Comparison of ENCODE assay signal across 9 cellular contexts in the genomic region with DNA sequence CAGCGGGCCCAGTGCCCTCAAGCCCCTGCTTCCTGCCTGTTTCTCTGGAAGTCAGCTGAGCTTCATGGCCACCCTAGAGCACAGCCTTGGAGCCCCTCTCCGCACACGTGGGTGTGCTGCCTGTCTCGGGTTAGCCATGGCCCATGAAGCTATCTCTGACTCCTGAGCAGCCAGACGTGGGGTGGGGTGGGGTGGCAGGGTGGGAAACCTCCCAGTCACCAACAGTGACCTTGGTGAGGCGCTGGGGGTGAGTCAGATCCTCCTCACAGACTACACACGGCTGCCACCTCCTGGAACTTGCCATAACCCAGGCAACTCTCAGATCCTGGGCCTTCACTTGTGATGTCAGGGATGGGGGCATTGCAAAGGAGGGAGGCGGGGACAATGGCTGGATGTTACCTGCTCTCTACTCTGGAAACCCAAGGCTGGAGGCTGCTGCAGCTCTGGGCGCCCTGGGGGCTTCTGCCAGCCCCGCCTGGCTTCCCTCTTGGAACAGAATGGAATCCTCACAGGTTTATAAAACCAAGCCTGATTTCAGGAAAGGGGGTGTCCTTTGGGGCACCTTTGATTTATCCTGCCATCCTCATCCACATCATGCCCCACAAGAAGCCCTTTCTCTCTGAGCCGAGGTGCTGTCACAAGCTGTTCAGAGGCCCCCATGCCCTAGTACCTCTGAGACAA.
A peak's percentile ranks its signal among the peaks of the same experiment; 100 is the strongest.
DNase-seq lines count a peak whose midpoint lies in the region; ATAC-seq and TF ChIP-seq lines count a peak whose summit lies in the region.
"Had no signal": no experiment of that assay in that cellular context is flagged by ENCODE, and none has a peak within 500 bp of the region (broad histone marks: within the 10 kb centered on the region; RNA-seq: fewer than 3 reads in every experiment).

No MANE protein-coding gene starts in this region.

- H3K4me1 ChIP-seq in heart left ventricle (peaks cover 0 to 42% (median 25%) of the 10 kb centered on the region in 12 donors), sigmoid colon (peaks cover 0 to 57% (median 50%) of the 10 kb centered on the region in 4 donors)

- H3K9me3 Mint-ChIP-seq in WTC11, result no peaks in the 10 kb centered on the region

- no peaks in the 10 kb centered on the region; the same call in 1 of the 2 replicates for H3K27me3 Mint-ChIP-seq in WTC11 (ENCODE audit: low read depth)

- intact Hi-C loops in heart left ventricle (cut with DNase I) (loop anchor here in 9 of 10 donors (1.0 to 10.0 kb wide), 11 partner anchors 151 to 393 kb away; a partner anchor contains a TSS), sigmoid colon (cut with DNase I) (loop anchor here (1.0 kb wide), 1 partner anchor 393 kb away; no protein-coding TSS in a partner anchor)

- H3K27ac ChIP-seq in heart left ventricle, result peak overlapping the region in 10 of 12 donors; percentile 24 to 73 (median 58)
- peak overlapping the region; percentile 47 to 71 (median 65) for H3K27ac ChIP-seq in sigmoid colon
- H3K27ac ChIP-seq: SK-N-MC had no signal

- H3K4me3 ChIP-seq in heart left ventricle, result no peak overlapping the region
- H3K4me3 ChIP-seq in sigmoid colon, result no peak overlapping the region
- H3K4me3 ChIP-seq: SK-N-MC had no signal

- peaks cover 25% of the 10 kb centered on the region for H3K4me1 Mint-ChIP-seq in WTC11

- no peak overlapping the region for H3K4me3 Mint-ChIP-seq in WTC11

- 46 to 60% (median 51%) methylated on average over 10 to 11 of the region's 11 CpGs for WGBS in heart left ventricle, 4 donors
- WGBS in sigmoid colon, 2 donors, result 46 to 54% methylated on average over 11 of the region's 11 CpGs

- POLR2A ChIA-PET in WTC11 (lab: Charles Lee), result interaction anchor here (0.6 kb wide), 1 partner anchor 379 kb away, joined by 5 read pairs; a partner anchor contains a TSS

- TF ChIP-seq POLR2A in heart left ventricle (IDR thresholded peaks at IDR 0.05), result no peak
- TF ChIP-seq POLR2A in sigmoid colon (IDR thresholded peaks at IDR 0.05), result no peak

- TF ChIP-seq CTCF in WTC11 (IDR thresholded peaks at IDR 0.05) (no peak; the same call in 1 of the 2 replicates), heart left ventricle (IDR thresholded peaks at IDR 0.05) (peak; percentile 13 to 62 (median 48)), sigmoid colon (IDR thresholded peaks at IDR 0.05) (peak; percentile 16 to 53 (median 30))

- CTCF ChIA-PET in WTC11 (lab: Charles Lee), result interaction anchor here (0.6 to 3.3 kb wide), 31 partner anchors 10 to 949 kb away, joined by 3 to 29 read pairs (median 4); a partner anchor contains a TSS

- no peak overlapping the region for H3K27ac Mint-ChIP-seq in WTC11

- H3K27me3 ChIP-seq in heart left ventricle (no peaks in the 10 kb centered on the region), sigmoid colon (no peaks in the 10 kb centered on the region)

- DNase-seq in GM03348 (ENCODE audit: low spot score) (peak; percentile 90), HUDEP-2 (lab: John Stamatoyannopoulos, UW; ENCODE audit: unreplicated experiment in 76 of 76) (peak in 44 of 76 experiments; percentile 2 to 62 (median 18)), WTC11 (ENCODE audit: low spot score) (peak; percentile 78), heart left ventricle (peak in 4 of 5 donors; percentile 63 to 86 (median 79)), sigmoid colon (peak; percentile 80), NCI-H345 (lab: John Stamatoyannopoulos, UW) (no peak), NCI-H1092 (lab: John Stamatoyannopoulos, UW) (no peak)

- ATAC-seq in WTC11 (peak; percentile 97), heart left ventricle (peak; percentile 83 to 94 (median 91)), GM21619 (IDR thresholded peaks at IDR 0.05; ENCODE audit: unreplicated experiment) (no peak)

- H3K9me3 ChIP-seq in heart left ventricle (no peaks in the 10 kb centered on the region), sigmoid colon (no peaks in the 10 kb centered on the region)

- H3K36me3 Mint-ChIP-seq in WTC11, result no peaks in the 10 kb centered on the region

- TF ChIP-seq EP300 in sigmoid colon (IDR thresholded peaks at IDR 0.05), result no peak

- H3K36me3 ChIP-seq in heart left ventricle, result no peaks in the 10 kb centered on the region
- no peaks in the 10 kb centered on the region for H3K36me3 ChIP-seq in sigmoid colon

TF ChIP-seq in WTC11, 78 proteins besides CTCF, POLR2A, EP300 and RAD21:
- no peak for TF ChIP-seq TEAD4 (CRISPR knock-in tag; IDR thresholded peaks at IDR 0.05)
- TF ChIP-seq TEAD1 (CRISPR knock-in tag; IDR thresholded peaks at IDR 0.05), result no peak
- TF ChIP-seq ZBTB21 (CRISPR knock-in tag; IDR thresholded peaks at IDR 0.05; ENCODE audit: borderline replicate concordance), result 0 out of 2 replicates have a peak, but pooled peaks have one; percentile 70
- TF ChIP-seq, protein P1, sequence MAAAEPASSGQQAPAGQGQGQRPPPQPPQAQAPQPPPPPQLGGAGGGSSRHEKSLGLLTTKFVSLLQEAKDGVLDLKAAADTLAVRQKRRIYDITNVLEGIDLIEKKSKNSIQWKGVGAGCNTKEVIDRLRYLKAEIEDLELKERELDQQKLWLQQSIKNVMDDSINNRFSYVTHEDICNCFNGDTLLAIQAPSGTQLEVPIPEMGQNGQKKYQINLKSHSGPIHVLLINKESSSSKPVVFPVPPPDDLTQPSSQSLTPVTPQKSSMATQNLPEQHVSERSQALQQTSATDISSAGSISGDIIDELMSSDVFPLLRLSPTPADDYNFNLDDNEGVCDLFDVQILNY (CRISPR knock-in tag; IDR thresholded peaks at IDR 0.05), result no peak
- TF ChIP-seq, protein P2, sequence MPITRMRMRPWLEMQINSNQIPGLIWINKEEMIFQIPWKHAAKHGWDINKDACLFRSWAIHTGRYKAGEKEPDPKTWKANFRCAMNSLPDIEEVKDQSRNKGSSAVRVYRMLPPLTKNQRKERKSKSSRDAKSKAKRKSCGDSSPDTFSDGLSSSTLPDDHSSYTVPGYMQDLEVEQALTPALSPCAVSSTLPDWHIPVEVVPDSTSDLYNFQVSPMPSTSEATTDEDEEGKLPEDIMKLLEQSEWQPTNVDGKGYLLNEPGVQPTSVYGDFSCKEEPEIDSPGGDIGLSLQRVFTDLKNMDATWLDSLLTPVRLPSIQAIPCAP (CRISPR knock-in tag; IDR thresholded peaks at IDR 0.05), result no peak
- TF ChIP-seq, protein P3, sequence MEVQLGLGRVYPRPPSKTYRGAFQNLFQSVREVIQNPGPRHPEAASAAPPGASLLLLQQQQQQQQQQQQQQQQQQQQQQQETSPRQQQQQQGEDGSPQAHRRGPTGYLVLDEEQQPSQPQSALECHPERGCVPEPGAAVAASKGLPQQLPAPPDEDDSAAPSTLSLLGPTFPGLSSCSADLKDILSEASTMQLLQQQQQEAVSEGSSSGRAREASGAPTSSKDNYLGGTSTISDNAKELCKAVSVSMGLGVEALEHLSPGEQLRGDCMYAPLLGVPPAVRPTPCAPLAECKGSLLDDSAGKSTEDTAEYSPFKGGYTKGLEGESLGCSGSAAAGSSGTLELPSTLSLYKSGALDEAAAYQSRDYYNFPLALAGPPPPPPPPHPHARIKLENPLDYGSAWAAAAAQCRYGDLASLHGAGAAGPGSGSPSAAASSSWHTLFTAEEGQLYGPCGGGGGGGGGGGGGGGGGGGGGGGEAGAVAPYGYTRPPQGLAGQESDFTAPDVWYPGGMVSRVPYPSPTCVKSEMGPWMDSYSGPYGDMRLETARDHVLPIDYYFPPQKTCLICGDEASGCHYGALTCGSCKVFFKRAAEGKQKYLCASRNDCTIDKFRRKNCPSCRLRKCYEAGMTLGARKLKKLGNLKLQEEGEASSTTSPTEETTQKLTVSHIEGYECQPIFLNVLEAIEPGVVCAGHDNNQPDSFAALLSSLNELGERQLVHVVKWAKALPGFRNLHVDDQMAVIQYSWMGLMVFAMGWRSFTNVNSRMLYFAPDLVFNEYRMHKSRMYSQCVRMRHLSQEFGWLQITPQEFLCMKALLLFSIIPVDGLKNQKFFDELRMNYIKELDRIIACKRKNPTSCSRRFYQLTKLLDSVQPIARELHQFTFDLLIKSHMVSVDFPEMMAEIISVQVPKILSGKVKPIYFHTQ (CRISPR knock-in tag; IDR thresholded peaks at IDR 0.05), result no peak
TF ChIP-seq in WTC11: peak in this region for 1.

Comparison
In these comparisons a context has a peak if more than half of its experiments do, and no peak if none do; other contexts are left out.
1. DNase-seq: peak in GM03348 (single experiment), HUDEP-2 (44 of 76), WTC11 (single experiment), heart left ventricle (4 of 5) and sigmoid colon (single experiment); none in NCI-H345 (single experiment) and NCI-H1092 (single experiment).